ENCODE assay signal across 8 cellular contexts in the genomic region with DNA sequence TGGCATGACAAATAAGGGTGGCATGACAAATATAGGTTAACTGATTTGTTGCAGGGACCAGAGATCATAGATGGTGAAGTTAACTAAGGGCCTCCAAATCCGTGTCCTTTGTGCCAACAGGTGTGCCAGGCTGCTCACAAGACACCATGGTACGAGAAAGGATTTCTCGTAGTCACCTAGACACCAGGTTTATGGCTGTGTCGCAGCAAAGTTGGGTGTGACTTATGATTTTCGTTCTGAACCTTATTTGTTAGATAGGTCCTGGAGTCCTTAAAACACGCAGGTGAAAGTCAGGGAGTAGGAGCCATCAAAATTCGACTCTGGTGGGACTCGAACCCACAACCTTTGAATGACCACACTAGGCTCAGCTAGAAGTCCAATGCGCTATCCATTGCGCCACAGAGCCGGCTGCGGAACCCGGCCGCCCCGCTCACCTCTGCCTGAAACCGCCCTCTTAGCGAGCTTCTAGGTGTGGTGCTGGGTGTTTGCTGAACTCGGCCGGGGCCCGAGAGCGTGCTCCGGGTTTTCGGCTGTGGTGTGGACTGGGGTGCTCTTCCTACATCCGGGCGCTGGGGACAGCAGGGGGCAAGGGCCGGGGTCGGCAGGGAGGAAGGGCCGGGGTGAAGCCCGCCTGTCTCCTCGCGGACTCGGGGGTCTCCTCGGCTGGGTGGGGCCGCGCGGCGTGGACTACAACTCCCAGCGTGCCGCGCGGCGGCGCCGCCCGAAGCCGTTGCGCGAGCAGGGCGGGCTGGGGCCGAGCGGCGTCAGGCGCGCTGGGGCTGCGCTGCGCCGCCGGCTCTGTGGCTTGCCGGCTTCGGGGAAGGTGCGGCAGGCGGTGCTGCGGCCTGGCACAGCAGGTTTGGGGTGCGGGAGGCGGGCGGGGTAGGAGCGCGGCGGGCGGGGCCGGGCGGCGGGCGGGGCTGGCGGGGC. TPM values are rescaled to one million over a fixed set of nuclear protein-coding genes. Genes with fewer than 3 reads are reported as not detected.
DNase-seq lines count a peak whose midpoint lies in the region; ATAC-seq and TF ChIP-seq lines count a peak whose summit lies in the region.

TSS of gene SLC27A4 (plus strand) at position 767 of the 930 bp plus-strand sequence. CDS start 2,606 bp downstream, outside the sequence.

- ATAC-seq in HG03039 (IDR thresholded peaks at IDR 0.05; ENCODE audit: unreplicated experiment), result peak; percentile 70

- H3K27me3 ChIP-seq in kidney epithelial cell (ENCODE audit: control insufficient read depth, insufficient read depth, low read length), result no peaks in the 10 kb centered on the region

- H3K36me3 ChIP-seq in kidney epithelial cell (ENCODE audit: control insufficient read depth, insufficient read depth, low read length), result peaks cover 2% of the 10 kb centered on the region

- H3K4me3 ChIP-seq in kidney epithelial cell (ENCODE audit: low read depth, low read length), result peak within 1 kb of the TSS; percentile 84

- DNase-seq in SIG-M5 treated with dmso at 0.1 percent for 504 hours (lab: John Stamatoyannopoulos, UW; ENCODE audit: unreplicated experiment), result peak; percentile 65
- no peak for DNase-seq in SIG-M5 (lab: John Stamatoyannopoulos, UW)
- DNase-seq in NCI-H226, result peak; percentile 89
- peak; percentile 76 for DNase-seq in activated CD4-positive, alpha-beta T cell treated with anti-CD3 and anti-CD28 coated beads for 1 hour
- DNase-seq in cerebellum (ENCODE audit: low spot score), result peak; percentile 93
- DNase-seq in kidney epithelial cell (ENCODE audit: low read depth), result no peak
- DNase-seq in stimulated activated CD4-positive, alpha-beta T cell treated with anti-CD3 and anti-CD28 coated beads, Interleukin-15, amount 100 ng/mL, for 48 hours (ENCODE audit: low read depth in 2 of 2), result peak; percentile 56 to 69

- no peak for TF ChIP-seq CTCF in kidney epithelial cell (IDR thresholded peaks at IDR 0.05; ENCODE audit: insufficient read depth, low read length, poor library complexity, severe bottlenecking)

RNA-seq across cellular contexts. Expression of gene SLC27A4, which starts in this region (rescaled TPM):
- total RNA-seq in cerebellum (20.1 TPM), kidney epithelial cell (39.4 and 40.3 TPM in 2 replicates)

Comparison
In these comparisons a context has a peak if more than half of its experiments do, and no peak if none do; other contexts are left out.
1. DNase-seq: peak in SIG-M5 treated with dmso at 0.1 percent for 504 hours (single experiment), NCI-H226 (single experiment), activated CD4-positive, alpha-beta T cell treated with anti-CD3 and anti-CD28 coated beads for 1 hour (single experiment), cerebellum (single experiment) and stimulated activated CD4-positive, alpha-beta T cell treated with anti-CD3 and anti-CD28 coated beads, Interleukin-15, amount 100 ng/mL, for 48 hours (2 of 2); none in SIG-M5 (single experiment) and kidney epithelial cell (single experiment).